Comparison of ENCODE assay signal across 8 cellular contexts in the genomic region with DNA sequence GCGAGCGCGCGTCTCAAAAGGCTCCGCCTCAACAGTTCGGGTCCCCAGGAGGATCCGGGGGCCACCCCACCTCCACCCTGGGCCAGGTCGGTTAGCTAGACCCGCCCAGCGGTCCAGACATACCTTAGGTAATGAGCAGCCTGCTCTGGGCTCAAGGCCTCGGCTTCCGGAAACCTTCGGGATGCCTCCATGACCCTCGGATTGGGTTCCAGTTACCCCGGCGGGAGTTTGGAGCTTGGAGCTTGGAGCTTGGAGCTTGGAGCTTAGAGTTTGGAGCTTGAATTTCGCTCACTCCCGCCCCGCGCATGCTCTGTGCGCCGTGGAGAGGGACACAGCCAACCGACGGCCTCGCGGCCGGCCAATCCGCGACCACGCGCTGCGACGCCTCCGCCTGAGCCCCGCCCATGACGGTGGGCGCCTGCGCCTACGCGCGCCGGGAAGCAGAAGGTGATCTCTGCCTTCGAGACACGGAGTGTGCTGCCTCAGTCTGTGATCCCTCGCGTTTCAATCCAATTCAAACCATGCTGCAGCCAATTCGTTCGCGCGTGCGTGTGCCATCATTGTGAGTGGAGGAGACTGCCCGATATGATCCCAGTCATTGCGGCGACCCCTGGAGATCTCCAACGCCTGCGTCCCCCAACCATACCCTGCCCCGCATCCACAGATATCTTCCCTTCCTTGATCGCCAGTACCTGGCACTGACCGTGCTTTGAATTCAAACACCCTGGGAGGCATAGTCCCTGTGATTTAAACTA. TPM values are rescaled to one million over a fixed set of nuclear protein-coding genes. Genes with fewer than 3 reads are reported as not detected.
DNase-seq lines count a peak whose midpoint lies in the region; ATAC-seq, FAIRE-seq and TF ChIP-seq lines count a peak whose summit lies in the region.

A gene with protein sequence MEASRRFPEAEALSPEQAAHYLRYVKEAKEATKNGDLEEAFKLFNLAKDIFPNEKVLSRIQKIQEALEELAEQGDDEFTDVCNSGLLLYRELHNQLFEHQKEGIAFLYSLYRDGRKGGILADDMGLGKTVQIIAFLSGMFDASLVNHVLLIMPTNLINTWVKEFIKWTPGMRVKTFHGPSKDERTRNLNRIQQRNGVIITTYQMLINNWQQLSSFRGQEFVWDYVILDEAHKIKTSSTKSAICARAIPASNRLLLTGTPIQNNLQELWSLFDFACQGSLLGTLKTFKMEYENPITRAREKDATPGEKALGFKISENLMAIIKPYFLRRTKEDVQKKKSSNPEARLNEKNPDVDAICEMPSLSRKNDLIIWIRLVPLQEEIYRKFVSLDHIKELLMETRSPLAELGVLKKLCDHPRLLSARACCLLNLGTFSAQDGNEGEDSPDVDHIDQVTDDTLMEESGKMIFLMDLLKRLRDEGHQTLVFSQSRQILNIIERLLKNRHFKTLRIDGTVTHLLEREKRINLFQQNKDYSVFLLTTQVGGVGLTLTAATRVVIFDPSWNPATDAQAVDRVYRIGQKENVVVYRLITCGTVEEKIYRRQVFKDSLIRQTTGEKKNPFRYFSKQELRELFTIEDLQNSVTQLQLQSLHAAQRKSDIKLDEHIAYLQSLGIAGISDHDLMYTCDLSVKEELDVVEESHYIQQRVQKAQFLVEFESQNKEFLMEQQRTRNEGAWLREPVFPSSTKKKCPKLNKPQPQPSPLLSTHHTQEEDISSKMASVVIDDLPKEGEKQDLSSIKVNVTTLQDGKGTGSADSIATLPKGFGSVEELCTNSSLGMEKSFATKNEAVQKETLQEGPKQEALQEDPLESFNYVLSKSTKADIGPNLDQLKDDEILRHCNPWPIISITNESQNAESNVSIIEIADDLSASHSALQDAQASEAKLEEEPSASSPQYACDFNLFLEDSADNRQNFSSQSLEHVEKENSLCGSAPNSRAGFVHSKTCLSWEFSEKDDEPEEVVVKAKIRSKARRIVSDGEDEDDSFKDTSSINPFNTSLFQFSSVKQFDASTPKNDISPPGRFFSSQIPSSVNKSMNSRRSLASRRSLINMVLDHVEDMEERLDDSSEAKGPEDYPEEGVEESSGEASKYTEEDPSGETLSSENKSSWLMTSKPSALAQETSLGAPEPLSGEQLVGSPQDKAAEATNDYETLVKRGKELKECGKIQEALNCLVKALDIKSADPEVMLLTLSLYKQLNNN (minus strand): TSS at position 307 of the 755 bp plus-strand sequence. CDS start 116 bp downstream, at position 191.

- H3K4me3 Mint-ChIP-seq in Calu3 (ENCODE audit: low read depth, unreplicated experiment) = peak within 1 kb of the TSS; percentile 78

- no peaks in the 10 kb centered on the region for H3K9me3 Mint-ChIP-seq in Calu3 (ENCODE audit: low read depth, unreplicated experiment)

- TF ChIP-seq CTCF in Calu3 (IDR thresholded peaks at IDR 0.05; ENCODE audit: unreplicated experiment) = no peak
- no peak for TF ChIP-seq CTCF in mucosa of descending colon (IDR thresholded peaks at IDR 0.05)

- CTCF ChIA-PET in Calu3 (lab: Charles Lee) = interaction anchor here (0.6 to 0.8 kb wide), 3 partner anchors 9 to 728 kb away, joined by 3 read pairs; no protein-coding TSS in a partner anchor

- intact Hi-C loops in Calu3 (cut with micrococcal nuclease; ENCODE audit: unreplicated experiment) (no loop called here), mucosa of descending colon (cut with DNase I, micrococcal nuclease) (no loop called here)

- H3K4me1 Mint-ChIP-seq in Calu3 (ENCODE audit: low read depth, unreplicated experiment) = no peaks in the 10 kb centered on the region

- ATAC-seq in GM21381 (IDR thresholded peaks at IDR 0.05; ENCODE audit: unreplicated experiment) = peak; percentile 99
- ATAC-seq in mucosa of descending colon = peak; percentile 100

- peaks cover 13% of the 10 kb centered on the region for H3K36me3 Mint-ChIP-seq in Calu3 (ENCODE audit: insufficient read depth, unreplicated experiment)

- no peak within 1 kb of the TSS for H3K27ac ChIP-seq in epithelial cell of prostate

- peak; percentile 100 for FAIRE-seq in HTR-8/SVneo (lab: Jason Lieb, UNC)

- no TSS peak for BruUV-seq in Calu3 (replicated peaks; lab: Mats Ljungman, UMichigan)

- H3K9me3 ChIP-seq in mucosa of descending colon = no peaks in the 10 kb centered on the region

- H3K4me3 ChIP-seq in mucosa of descending colon = no peak within 1 kb of the TSS

- H3K4me1 ChIP-seq in mucosa of descending colon (ENCODE audit: low read depth) = no peaks in the 10 kb centered on the region

- H3K36me3 ChIP-seq in mucosa of descending colon (ENCODE audit: low read depth) = no peaks in the 10 kb centered on the region

- DNase-seq in Calu3 = peak; percentile 91
- DNase-seq in HTR-8/SVneo (ENCODE audit: insufficient read length, low spot score) = peak; percentile 97
- DNase-seq in OCI-M1 (lab: John Stamatoyannopoulos, UW) = peak; percentile 93
- DNase-seq in activated T-cell treated with anti-CD3 and anti-CD28 coated beads for 24 hours (ENCODE audit: low read depth) = peak; percentile 80
- peak; percentile 24 for DNase-seq in epithelial cell of prostate (ENCODE audit: low read depth, low spot score)
- DNase-seq in mucosa of descending colon = peak; percentile 89 to 91 (median 90)
- peak; percentile 78 for DNase-seq in stimulated activated CD8-positive, alpha-beta memory T cell treated with anti-CD3 and anti-CD28 coated beads, Interleukin-4, amount 100 ng/mL, for 24 hours (ENCODE audit: low read depth)

- H3K27ac Mint-ChIP-seq in Calu3 (ENCODE audit: unreplicated experiment) = peak within 1 kb of the TSS; percentile 50

- H3K27me3 Mint-ChIP-seq in Calu3 (ENCODE audit: unreplicated experiment) = no peaks in the 10 kb centered on the region

RNA-seq across cellular contexts. Expression of the gene that starts here (rescaled TPM):
- total RNA-seq in Calu3 (2022) = 11.0 and 11.3 TPM in 2 replicates
- 1 to 10 TPM in 1 of 3 donors, under 1 TPM in 2; 0.22 to 2.6 (median 0.64) TPM for total RNA-seq in mucosa of descending colon

Comparison
In these comparisons a context has a peak if more than half of its experiments do, and no peak if none do; other contexts are left out.
1. DNase-seq: peak in every context shown above with its lines; median percentile 97 in HTR-8/SVneo; 93 in OCI-M1; 91 in Calu3; 90 in mucosa of descending colon; 80 in activated T-cell treated with anti-CD3 and anti-CD28 coated beads for 24 hours; 78 in stimulated activated CD8-positive, alpha-beta memory T cell treated with anti-CD3 and anti-CD28 coated beads, Interleukin-4, amount 100 ng/mL, for 24 hours; 24 in epithelial cell of prostate.